ENCODE assay signal across 8 cellular contexts in the genomic region with DNA sequence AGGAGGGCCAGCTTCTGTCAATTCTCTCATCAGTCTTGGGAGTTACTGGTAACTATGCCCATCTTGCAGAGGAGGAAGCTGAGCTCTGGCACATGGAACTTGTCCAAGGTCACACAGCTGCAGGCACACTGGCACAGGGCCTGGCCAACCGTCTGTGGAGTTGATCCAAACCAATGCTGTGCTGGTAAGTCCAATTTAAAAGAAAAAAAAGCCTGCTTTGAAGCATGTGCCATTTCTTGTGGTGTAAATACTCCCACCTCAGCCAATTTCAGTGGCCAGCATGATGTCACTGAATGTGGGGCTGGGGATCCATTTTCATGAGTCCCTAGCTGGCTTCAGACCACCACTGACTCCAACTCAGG.
DNase-seq lines count a peak whose midpoint lies in the region; ATAC-seq, FAIRE-seq and TF ChIP-seq lines count a peak whose summit lies in the region.

No MANE protein-coding gene starts in this region.

- H3K4me1 ChIP-seq in HepG2 (ENCODE audit: insufficient read depth, low read length): peaks cover 31% of the 10 kb centered on the region
- peaks cover 0 to 8% of the 10 kb centered on the region in 2 donors for H3K4me1 ChIP-seq in thyroid gland

- H3K4me3 Mint-ChIP-seq in activated CD4-positive, alpha-beta T cell treated with anti-CD3 and anti-CD28 coated beads, Interleukin-2, amount 10 ng/mL, durations not matched to agents 24 days and 14 days: peak overlapping the region; percentile 80

- no peak for TF ChIP-seq POLR2A in HepG2 (IDR thresholded peaks at IDR 0.05; ENCODE audit: insufficient read depth in 1 of 2, low read depth in 2 of 2, low read length in 2 of 2)
- no peak for TF ChIP-seq POLR2A in thyroid gland (IDR thresholded peaks at IDR 0.05)

- in situ Hi-C loops in HepG2 (cut with HindIII; ENCODE audit: extremely low pct_ligation_motif_present, low pct_unique_long_range_greater_than_20kb): no loop called here

- POLR2A ChIA-PET in HepG2 (lab: Yijun Ruan, JAX): no interaction called here

- TF ChIP-seq EP300 in HepG2 (IDR thresholded peaks at IDR 0.05; ENCODE audit: low read depth in 2 of 2, low read length in 2 of 2) (no peak), HepG2 (CRISPR knock-in tag; IDR thresholded peaks at IDR 0.05; ENCODE audit: borderline replicate concordance) (no peak)

- 63% methylated on average over 1 of the region's 1 CpG for WGBS in HepG2 (ENCODE audit: low lambda C conversion rate)
- 64 to 67% methylated on average over 1 of the region's 1 CpG for WGBS in thyroid gland, 2 donors

- peaks cover 34% of the 10 kb centered on the region for H3K36me3 Mint-ChIP-seq in activated CD4-positive, alpha-beta T cell treated with anti-CD3 and anti-CD28 coated beads, Interleukin-2, amount 10 ng/mL, durations not matched to agents 24 days and 14 days (ENCODE audit: low read depth)

- FAIRE-seq in HepG2 (lab: Jason Lieb, UNC): no peak

- H3K79me2 ChIP-seq in HepG2 (ENCODE audit: insufficient read depth, low read length): no peaks in the 10 kb centered on the region

- H2AFZ ChIP-seq in HepG2 (ENCODE audit: low read length): no peak overlapping the region

- no peak; the same call in 2 of the 3 replicates for ATAC-seq in HepG2

- no peak for DNase-seq in activated CD4-positive, alpha-beta T cell treated with anti-CD3 and anti-CD28 coated beads, Interleukin-2, amount 10 ng/mL, durations not matched to agents 24 days and 14 days
- no peak for DNase-seq in activated CD4-positive, alpha-beta T cell treated with anti-CD3 and anti-CD28 coated beads for 48 hours
- DNase-seq in astrocyte of the hippocampus (ENCODE audit: low read depth, low spot score): peak; percentile 58
- no peak for DNase-seq in HepG2 (ENCODE audit: low spot score)
- DNase-seq in thyroid gland: peak in 1 of 2 donors; percentile 22
- DNase-seq in foreskin melanocyte: no peak
- DNase-seq in NK-92 (lab: John Stamatoyannopoulos, UW; ENCODE audit: unreplicated experiment): no peak
- DNase-seq in GM20000 (ENCODE audit: low spot score): no peak

- peaks cover 45% of the 10 kb centered on the region for H3K4me1 Mint-ChIP-seq in activated CD4-positive, alpha-beta T cell treated with anti-CD3 and anti-CD28 coated beads, Interleukin-2, amount 10 ng/mL, durations not matched to agents 24 days and 14 days

- H3K9me3 ChIP-seq in HepG2 (ENCODE audit: low read length): peaks cover 30% of the 10 kb centered on the region
- H3K9me3 ChIP-seq in thyroid gland: no peaks in the 10 kb centered on the region

- H3K27me3 Mint-ChIP-seq in activated CD4-positive, alpha-beta T cell treated with anti-CD3 and anti-CD28 coated beads, Interleukin-2, amount 10 ng/mL, durations not matched to agents 24 days and 14 days: no peaks in the 10 kb centered on the region

- H3K27me3 ChIP-seq in HepG2 (ENCODE audit: control insufficient read depth in 1 of 2, insufficient read depth in 2 of 2, low read length in 2 of 2) (no peaks in the 10 kb centered on the region), thyroid gland (no peaks in the 10 kb centered on the region)

- no peak overlapping the region for H3K4me3 ChIP-seq in HepG2 (replicated peaks in 1 of 3; ENCODE audit: insufficient read depth in 1 of 3, low read depth in 2 of 3, low read length in 3 of 3)
- no peak overlapping the region for H3K4me3 ChIP-seq in thyroid gland (replicated peaks in 1 of 3)

- no peak for TF ChIP-seq CTCF in HepG2 (CRISPR knock-in tag; IDR thresholded peaks at IDR 0.05)
- TF ChIP-seq CTCF in thyroid gland (IDR thresholded peaks at IDR 0.05): no peak
- TF ChIP-seq CTCF in GM20000 (IDR thresholded peaks at IDR 0.05; ENCODE audit: extremely low read depth, missing control alignments): no peak

- H3K9me3 Mint-ChIP-seq in activated CD4-positive, alpha-beta T cell treated with anti-CD3 and anti-CD28 coated beads, Interleukin-2, amount 10 ng/mL, durations not matched to agents 24 days and 14 days: peaks cover 16% of the 10 kb centered on the region

- BruUV-seq in HepG2 (replicated peaks; lab: Mats Ljungman, UMichigan): no TSS peak

- no peak overlapping the region for H3K9ac ChIP-seq in HepG2 (ENCODE audit: insufficient read depth, low read depth, low read length)

- CTCF ChIA-PET in HepG2 (lab: Yijun Ruan, JAX; ENCODE audit: low intra/inter-chr PET ratio, low total read pairs): no interaction called here

- intact Hi-C loops in activated CD4-positive, alpha-beta T cell treated with anti-CD3 and anti-CD28 coated beads, Interleukin-2, amount 10 ng/mL, durations not matched to agents 24 days and 14 days (cut with micrococcal nuclease): loop anchor here (1.0 to 2.0 kb wide), 3 partner anchors 9 to 38 kb away; no protein-coding TSS in a partner anchor
- intact Hi-C loops in HepG2 (cut with micrococcal nuclease; ENCODE audit: unreplicated experiment) (no loop called here), thyroid gland (cut with DNase I) (no loop called here)

- H4K20me1 ChIP-seq in HepG2 (ENCODE audit: insufficient read depth, low read length): no peaks in the 10 kb centered on the region

- no peak overlapping the region for H3K4me2 ChIP-seq in HepG2 (ENCODE audit: low read depth, low read length)

- no peak for TF ChIP-seq RAD21 in HepG2 (CRISPR knock-in tag; IDR thresholded peaks at IDR 0.05)

- H3K27ac ChIP-seq in HepG2 (ENCODE audit: extremely low read length, insufficient read depth, low read length) (no peak overlapping the region), thyroid gland (peak overlapping the region in 2 of 3 donors; percentile 59 to 68)

- H3K36me3 ChIP-seq in HepG2 (replicated peaks in 1 of 2; ENCODE audit: control insufficient read depth in 1 of 2, insufficient read depth in 2 of 2, low read length in 2 of 2) (no peaks in the 10 kb centered on the region), thyroid gland (no peaks in the 10 kb centered on the region)

- H3K27ac Mint-ChIP-seq in activated CD4-positive, alpha-beta T cell treated with anti-CD3 and anti-CD28 coated beads, Interleukin-2, amount 10 ng/mL, durations not matched to agents 24 days and 14 days: peak overlapping the region; percentile 96

TF ChIP-seq in HepG2, 621 proteins besides CTCF, POLR2A, EP300 and RAD21:
- TF ChIP-seq ZNF569 (CRISPR knock-in tag; IDR thresholded peaks at IDR 0.05; ENCODE audit: borderline replicate concordance): no peak
- no peak for TF ChIP-seq PAF1 (CRISPR knock-in tag; IDR thresholded peaks at IDR 0.05)
- no peak for TF ChIP-seq NCOA2 (CRISPR knock-in tag; IDR thresholded peaks at IDR 0.05)
- no peak for TF ChIP-seq PCBP1 (IDR thresholded peaks at IDR 0.05; ENCODE audit: borderline replicate concordance, low read depth, low read length)
- peak; percentile 48; the same call in 1 of the 2 replicates for TF ChIP-seq ZNF629 (CRISPR knock-in tag; conservative IDR thresholded peaks at IDR 0.05)
